ENCODE assay signal across 1 cellular context in the genomic region with DNA sequence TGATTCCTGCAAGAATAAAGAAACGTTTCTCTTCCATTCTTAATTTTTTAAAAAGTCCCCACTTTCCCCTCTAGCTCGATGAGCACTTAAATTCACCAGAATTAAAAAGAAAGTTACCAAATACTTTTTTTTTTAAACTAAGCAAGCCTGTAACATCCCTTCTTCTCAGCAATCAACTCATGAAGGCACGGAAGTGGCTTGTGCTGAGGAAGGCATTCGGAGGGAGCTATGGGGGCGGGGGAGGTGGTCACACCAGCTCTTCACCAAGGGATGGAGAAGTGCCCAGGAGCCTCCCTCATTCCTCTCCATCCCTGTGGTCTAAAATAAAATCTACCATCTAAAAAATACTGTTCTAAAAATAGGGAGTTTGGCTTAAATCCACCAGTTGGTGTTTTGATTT.
TF ChIP-seq lines count a peak whose summit lies in the region.

No MANE protein-coding gene starts in this region.

TF ChIP-seq in H1, 55 proteins besides CTCF, POLR2A, EP300 and RAD21:
- TF ChIP-seq ASH2L (IDR thresholded peaks at IDR 0.05; ENCODE audit: low read length) (peak; percentile 55), ATF2 (IDR thresholded peaks at IDR 0.05; ENCODE audit: low read length) (no peak), CHD7 (IDR thresholded peaks at IDR 0.05; ENCODE audit: insufficient replicate concordance, low read length) (peak; percentile 58)
